ENCODE assay signal across 2 cellular contexts in the genomic region with DNA sequence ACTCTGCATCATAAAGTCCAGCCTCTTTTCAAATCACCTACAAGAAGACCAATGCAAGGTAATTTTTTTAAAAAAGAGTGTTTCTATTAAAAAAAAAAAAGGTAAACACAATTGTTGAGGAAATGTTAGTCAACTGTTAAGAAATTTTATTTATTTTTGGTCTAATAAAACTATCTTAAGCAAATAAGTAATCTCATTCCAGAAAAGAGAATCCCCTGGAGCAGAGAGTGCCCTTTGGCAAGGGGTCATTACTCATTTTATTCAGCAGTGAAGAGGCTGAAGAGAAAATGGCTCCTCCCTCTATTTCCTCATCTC.
TF ChIP-seq lines count a peak whose summit lies in the region.

No MANE protein-coding gene starts in this region.

TF ChIP-seq in GM23338, 12 proteins besides CTCF, POLR2A, EP300 and RAD21 (continued from another document):
- TF ChIP-seq ZNF462 (CRISPR knock-in tag; IDR thresholded peaks at IDR 0.05), result no peak
- no peak for TF ChIP-seq POLR2AphosphoS5 (IDR thresholded peaks at IDR 0.05; ENCODE audit: low read depth)
- no peak for TF ChIP-seq EZH2phosphoT487 (IDR thresholded peaks at IDR 0.05; ENCODE audit: unreplicated experiment)
- TF ChIP-seq ZNF114 (CRISPR knock-in tag; IDR thresholded peaks at IDR 0.05), result no peak
- TF ChIP-seq STAT1 (IDR thresholded peaks at IDR 0.05; ENCODE audit: unreplicated experiment), result no peak
- no peak for TF ChIP-seq ETS1 (IDR thresholded peaks at IDR 0.05)
- no peak for TF ChIP-seq ZNF331 (CRISPR knock-in tag; IDR thresholded peaks at IDR 0.05; ENCODE audit: low read depth)
- TF ChIP-seq REST (IDR thresholded peaks at IDR 0.05; ENCODE audit: unreplicated experiment), result no peak
TF ChIP-seq in GM23338: peak in this region for 0.

TF ChIP-seq in SK-N-SH, 30 proteins besides CTCF, POLR2A, EP300 and RAD21 (continued from another document):
- TF ChIP-seq, protein P1, sequence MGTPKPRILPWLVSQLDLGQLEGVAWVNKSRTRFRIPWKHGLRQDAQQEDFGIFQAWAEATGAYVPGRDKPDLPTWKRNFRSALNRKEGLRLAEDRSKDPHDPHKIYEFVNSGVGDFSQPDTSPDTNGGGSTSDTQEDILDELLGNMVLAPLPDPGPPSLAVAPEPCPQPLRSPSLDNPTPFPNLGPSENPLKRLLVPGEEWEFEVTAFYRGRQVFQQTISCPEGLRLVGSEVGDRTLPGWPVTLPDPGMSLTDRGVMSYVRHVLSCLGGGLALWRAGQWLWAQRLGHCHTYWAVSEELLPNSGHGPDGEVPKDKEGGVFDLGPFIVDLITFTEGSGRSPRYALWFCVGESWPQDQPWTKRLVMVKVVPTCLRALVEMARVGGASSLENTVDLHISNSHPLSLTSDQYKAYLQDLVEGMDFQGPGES (IDR thresholded peaks at IDR 0.05; ENCODE audit: low read depth, low read length), result no peak
- peak; percentile 4; the same call in 1 of the 2 replicates for TF ChIP-seq NFIC (IDR thresholded peaks at IDR 0.05; ENCODE audit: borderline replicate concordance)
- no peak for TF ChIP-seq NRF1 (IDR thresholded peaks at IDR 0.05; ENCODE audit: low read depth, low read length)
- no peak for TF ChIP-seq POLR2AphosphoS5 (IDR thresholded peaks at IDR 0.05; ENCODE audit: low read depth, low read length)
- no peak for TF ChIP-seq FOXJ3 (CRISPR knock-in tag; IDR thresholded peaks at IDR 0.05)
- TF ChIP-seq GATA2 (CRISPR knock-in tag; IDR thresholded peaks at IDR 0.05), result no peak
- TF ChIP-seq FOXM1 (IDR thresholded peaks at IDR 0.05; ENCODE audit: low read depth), result no peak
- TF ChIP-seq REST (IDR thresholded peaks at IDR 0.05; ENCODE audit: low read depth, low read length), result no peak
- TF ChIP-seq SIN3A (IDR thresholded peaks at IDR 0.05; ENCODE audit: borderline replicate concordance, low read depth, low read length), result no peak
- TF ChIP-seq TCF12 (IDR thresholded peaks at IDR 0.05), result no peak
- TF ChIP-seq JUND (IDR thresholded peaks at IDR 0.05), result no peak
- TF ChIP-seq MXI1 (IDR thresholded peaks at IDR 0.05; ENCODE audit: low read depth, low read length), result no peak
- peak; percentile 42; the same call in 1 of the 2 replicates for TF ChIP-seq YY1 (IDR thresholded peaks at IDR 0.05; ENCODE audit: low read depth)
TF ChIP-seq in SK-N-SH: peak in this region for 3.
